1 cellular context compared by ENCODE assay signal in the genomic region with DNA sequence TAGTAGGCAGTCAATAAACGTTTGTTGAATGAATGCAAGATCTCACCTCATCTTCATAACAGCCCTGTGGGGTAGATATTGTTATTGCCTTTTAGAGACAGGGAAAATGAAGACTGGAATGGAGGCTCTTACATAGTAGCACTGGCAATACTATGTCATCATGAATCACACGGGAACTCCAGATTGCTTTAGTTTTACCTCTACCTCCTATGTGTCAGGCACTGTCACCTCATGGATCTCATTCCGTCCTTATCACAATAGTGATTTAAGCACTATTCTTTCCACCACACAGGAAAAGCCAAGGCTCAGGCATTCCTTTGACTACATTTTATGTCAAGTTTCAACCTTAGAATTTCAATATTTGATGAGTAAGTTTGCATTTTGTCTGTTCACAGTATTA.
TF ChIP-seq lines count a peak whose summit lies in the region.

No MANE protein-coding gene starts in this region.

TF ChIP-seq in HepG2, 621 proteins besides CTCF, POLR2A, EP300 and RAD21 (continued from another document):
- no peak for TF ChIP-seq ZBTB10 (CRISPR knock-in tag; IDR thresholded peaks at IDR 0.05; ENCODE audit: borderline replicate concordance)
